8 cellular contexts compared by ENCODE assay signal in the genomic region with DNA sequence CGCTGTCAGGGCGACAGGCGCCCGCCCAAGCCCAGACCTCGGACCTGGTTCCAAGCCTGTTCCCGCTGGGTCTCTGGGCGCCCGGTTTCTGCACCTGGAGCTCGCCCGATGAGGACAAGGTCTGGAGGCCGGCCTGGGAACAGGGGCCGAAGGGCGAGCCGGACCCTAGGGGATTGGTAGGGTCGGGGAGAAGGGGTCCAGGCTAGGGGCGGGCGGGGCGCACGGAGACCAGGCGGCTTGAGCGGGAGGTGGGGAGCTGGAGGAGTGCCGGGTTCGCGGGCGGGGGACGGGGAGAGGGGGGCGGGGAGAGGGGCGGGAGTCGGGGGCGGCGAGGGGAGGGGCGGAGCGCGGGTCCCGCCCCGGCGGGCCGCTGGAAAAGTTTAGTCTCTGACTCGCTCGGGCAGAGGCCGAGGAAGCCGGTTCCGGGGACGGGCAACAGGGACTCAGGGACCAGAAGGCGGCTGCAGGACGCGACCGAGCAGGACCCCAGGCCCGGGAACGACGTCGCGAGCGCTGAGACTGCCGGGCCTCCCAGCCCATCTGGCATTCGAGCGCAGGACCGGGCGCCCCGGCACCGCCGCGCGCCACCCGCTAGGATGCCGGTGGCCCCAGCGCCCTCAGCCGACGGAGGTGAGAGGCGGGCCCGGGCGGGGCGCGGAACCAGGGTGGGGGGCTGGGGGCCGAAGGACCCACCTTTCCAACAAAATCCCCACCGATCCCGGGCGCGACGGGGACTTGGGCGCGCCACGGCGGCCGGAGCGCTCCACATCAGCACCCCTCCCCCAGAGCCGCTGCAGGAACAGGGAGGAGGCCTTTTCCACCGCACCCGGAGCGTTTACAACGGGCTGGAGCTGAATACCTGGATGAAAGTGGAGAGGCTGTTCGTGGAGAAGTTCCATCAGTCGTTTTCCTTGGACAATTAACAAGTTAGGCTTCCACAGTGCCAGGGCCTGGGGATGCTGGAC. TPM values are rescaled to one million over a fixed set of nuclear protein-coding genes. Genes with fewer than 3 reads are reported as not detected.
DNase-seq lines count a peak whose midpoint lies in the region; ATAC-seq lines count a peak whose summit lies in the region.

A gene (plus strand): TSS at position 403 of the 965 bp plus-strand sequence. CDS start 9,733 bp downstream, outside the sequence.

- H3K36me3 Mint-ChIP-seq in activated CD4-positive, alpha-beta memory T cell treated with anti-CD3 and anti-CD28 coated beads for 36 hours: no peaks in the 10 kb centered on the region
- no peaks in the 10 kb centered on the region for H3K36me3 Mint-ChIP-seq in activated CD4-positive, alpha-beta memory T cell treated with anti-CD3 and anti-CD28 coated beads, Interleukin-2, amount 10 ng/mL, durations not matched to agents 7 days and 5 days (ENCODE audit: low read depth)
- H3K36me3 Mint-ChIP-seq in activated T-helper 17 cell treated with anti-CD3 and anti-CD28 coated beads, Interleukin-2, amount 50 U/mL, for 72 hours (ENCODE audit: low read depth): no peaks in the 10 kb centered on the region

- no peak within 1 kb of the TSS for H3K23ac ChIP-seq in trophoblast cell (ENCODE audit: low read length)

- H3K79me2 ChIP-seq in trophoblast cell (ENCODE audit: control insufficient read depth, insufficient read depth, low read length, poor library complexity): peaks cover 11% of the 10 kb centered on the region

- H3K27me3 ChIP-seq in trophoblast cell (ENCODE audit: insufficient read depth, low read length): no peaks in the 10 kb centered on the region

- H3K4me1 ChIP-seq in trophoblast cell (ENCODE audit: control insufficient read depth in 1 of 2, insufficient read depth in 2 of 2, low read length in 2 of 2): peaks cover 18 to 24% of the 10 kb centered on the region in 2 experiments

- H2BK12ac ChIP-seq in trophoblast cell (ENCODE audit: low read length): peak within 1 kb of the TSS; percentile 32

- H3K4me3 Mint-ChIP-seq in activated CD4-positive, alpha-beta memory T cell treated with anti-CD3 and anti-CD28 coated beads for 36 hours: peak within 1 kb of the TSS; percentile 59
- H3K4me3 Mint-ChIP-seq in activated CD4-positive, alpha-beta memory T cell treated with anti-CD3 and anti-CD28 coated beads, Interleukin-2, amount 10 ng/mL, durations not matched to agents 7 days and 5 days: no peak within 1 kb of the TSS
- H3K4me3 Mint-ChIP-seq in activated T-helper 17 cell treated with anti-CD3 and anti-CD28 coated beads, Interleukin-2, amount 50 U/mL, for 72 hours: peak within 1 kb of the TSS; percentile 12

- peak within 1 kb of the TSS; percentile 63 for H3K27ac ChIP-seq in trophoblast cell (ENCODE audit: low read depth, low read length)

- peak within 1 kb of the TSS; percentile 87 for H3K4me2 ChIP-seq in trophoblast cell (ENCODE audit: low read length)

- H3K4me3 ChIP-seq in trophoblast cell (ENCODE audit: low read depth, low read length): peak within 1 kb of the TSS; percentile 78

- no peak within 1 kb of the TSS for H2AK5ac ChIP-seq in trophoblast cell (ENCODE audit: low read length)

- H3K18ac ChIP-seq in trophoblast cell (ENCODE audit: low read length): peak within 1 kb of the TSS; percentile 87

- no peaks in the 10 kb centered on the region for H3K9me3 Mint-ChIP-seq in activated CD4-positive, alpha-beta memory T cell treated with anti-CD3 and anti-CD28 coated beads for 36 hours
- no peaks in the 10 kb centered on the region for H3K9me3 Mint-ChIP-seq in activated CD4-positive, alpha-beta memory T cell treated with anti-CD3 and anti-CD28 coated beads, Interleukin-2, amount 10 ng/mL, durations not matched to agents 7 days and 5 days
- no peaks in the 10 kb centered on the region for H3K9me3 Mint-ChIP-seq in activated T-helper 17 cell treated with anti-CD3 and anti-CD28 coated beads, Interleukin-2, amount 50 U/mL, for 72 hours

- H2BK5ac ChIP-seq in trophoblast cell (ENCODE audit: low read depth, low read length, poor library complexity): peak within 1 kb of the TSS; percentile 61

- peak within 1 kb of the TSS; percentile 52 for H2BK120ac ChIP-seq in trophoblast cell (ENCODE audit: insufficient read depth, low read length, poor library complexity)

- peaks cover 29% of the 10 kb centered on the region for H3K4me1 Mint-ChIP-seq in activated CD4-positive, alpha-beta memory T cell treated with anti-CD3 and anti-CD28 coated beads for 36 hours (ENCODE audit: low read depth)
- H3K4me1 Mint-ChIP-seq in activated CD4-positive, alpha-beta memory T cell treated with anti-CD3 and anti-CD28 coated beads, Interleukin-2, amount 10 ng/mL, durations not matched to agents 7 days and 5 days: peaks cover 13% of the 10 kb centered on the region
- H3K4me1 Mint-ChIP-seq in activated T-helper 17 cell treated with anti-CD3 and anti-CD28 coated beads, Interleukin-2, amount 50 U/mL, for 72 hours: peaks cover 8% of the 10 kb centered on the region

- DNase-seq in activated CD4-positive, alpha-beta memory T cell treated with anti-CD3 and anti-CD28 coated beads for 36 hours: peak; percentile 49
- DNase-seq in activated CD4-positive, alpha-beta memory T cell treated with anti-CD3 and anti-CD28 coated beads, Interleukin-2, amount 10 ng/mL, durations not matched to agents 7 days and 5 days: no peak
- DNase-seq in cardiac septum (ENCODE audit: low spot score): peak; percentile 83
- DNase-seq in trophoblast cell: peak; percentile 16 to 37
- DNase-seq in DMS79 treated with DMSO at 0.1 percent for 48 hours (lab: John Stamatoyannopoulos, UW): no peak

- peaks cover 11% of the 10 kb centered on the region for H3K79me1 ChIP-seq in trophoblast cell (ENCODE audit: low read length)

- H4K8ac ChIP-seq in trophoblast cell (ENCODE audit: low read depth, low read length): peak within 1 kb of the TSS; percentile 50

- H3K9ac ChIP-seq in trophoblast cell (ENCODE audit: low read length): peak within 1 kb of the TSS; percentile 70

- H3K9me3 ChIP-seq in trophoblast cell (ENCODE audit: insufficient read depth, low read depth, low read length): peaks cover 1% of the 10 kb centered on the region

- peaks cover 46% of the 10 kb centered on the region for H3K27me3 Mint-ChIP-seq in activated CD4-positive, alpha-beta memory T cell treated with anti-CD3 and anti-CD28 coated beads for 36 hours
- peaks cover 45% of the 10 kb centered on the region for H3K27me3 Mint-ChIP-seq in activated CD4-positive, alpha-beta memory T cell treated with anti-CD3 and anti-CD28 coated beads, Interleukin-2, amount 10 ng/mL, durations not matched to agents 7 days and 5 days
- peaks cover 57% of the 10 kb centered on the region for H3K27me3 Mint-ChIP-seq in activated T-helper 17 cell treated with anti-CD3 and anti-CD28 coated beads, Interleukin-2, amount 50 U/mL, for 72 hours

- CTCF ChIA-PET in activated CD4-positive, alpha-beta memory T cell treated with anti-CD3 and anti-CD28 coated beads for 36 hours (lab: Charles Lee): no interaction called here
- CTCF ChIA-PET in activated CD4-positive, alpha-beta memory T cell treated with anti-CD3 and anti-CD28 coated beads, Interleukin-2, amount 10 ng/mL, durations not matched to agents 7 days and 5 days (lab: Charles Lee): interaction anchor here (1.1 kb wide), 1 partner anchor 10 kb away, joined by 3 read pairs; no protein-coding TSS in a partner anchor

- intact Hi-C loops in activated CD4-positive, alpha-beta memory T cell treated with anti-CD3 and anti-CD28 coated beads for 36 hours (cut with micrococcal nuclease): no loop called here
- intact Hi-C loops in cardiac septum (cut with DNase I): loop anchor here (5.0 kb wide), 2 partner anchors 39 to 244 kb away; no protein-coding TSS in a partner anchor

- peak within 1 kb of the TSS; percentile 67 for H3K14ac ChIP-seq in trophoblast cell (ENCODE audit: low read length)

- H3K4ac ChIP-seq in trophoblast cell (ENCODE audit: low read depth, low read length): peak within 1 kb of the TSS; percentile 76

- peaks cover 14 to 24% of the 10 kb centered on the region in 2 experiments for H3K36me3 ChIP-seq in trophoblast cell (ENCODE audit: control insufficient read depth in 1 of 2, insufficient read depth in 2 of 2, low read length in 2 of 2)

- ATAC-seq in activated T-helper 17 cell treated with anti-CD3 and anti-CD28 coated beads, Interleukin-2, amount 50 U/mL, for 72 hours (replicated peaks): no peak
- ATAC-seq in HG03108 (IDR thresholded peaks at IDR 0.05; ENCODE audit: unreplicated experiment) (no peak), GM18511 (IDR thresholded peaks at IDR 0.05; ENCODE audit: unreplicated experiment) (no peak)

- peak within 1 kb of the TSS; percentile 29 for H4K12ac ChIP-seq in trophoblast cell (ENCODE audit: low read depth, low read length)

- POLR2A ChIA-PET in activated CD4-positive, alpha-beta memory T cell treated with anti-CD3 and anti-CD28 coated beads for 36 hours (lab: Charles Lee): no interaction called here
- POLR2A ChIA-PET in activated CD4-positive, alpha-beta memory T cell treated with anti-CD3 and anti-CD28 coated beads, Interleukin-2, amount 10 ng/mL, durations not matched to agents 7 days and 5 days (lab: Charles Lee): no interaction called here

- peak within 1 kb of the TSS; percentile 88 for H4K91ac ChIP-seq in trophoblast cell (ENCODE audit: low read depth, low read length)

- H3K27ac Mint-ChIP-seq in activated CD4-positive, alpha-beta memory T cell treated with anti-CD3 and anti-CD28 coated beads for 36 hours: no peak within 1 kb of the TSS
- H3K27ac Mint-ChIP-seq in activated CD4-positive, alpha-beta memory T cell treated with anti-CD3 and anti-CD28 coated beads, Interleukin-2, amount 10 ng/mL, durations not matched to agents 7 days and 5 days: no peak within 1 kb of the TSS
- H3K27ac Mint-ChIP-seq in activated T-helper 17 cell treated with anti-CD3 and anti-CD28 coated beads, Interleukin-2, amount 50 U/mL, for 72 hours: no peak within 1 kb of the TSS

- peak within 1 kb of the TSS; percentile 38 for H2AFZ ChIP-seq in trophoblast cell (ENCODE audit: insufficient read depth, low read length, poor library complexity)

- no CpG with 5 or more reads among the region's 93 CpGs for WGBS in trophoblast cell (ENCODE audit: extremely low coverage, insufficient coverage, insufficient read length)

RNA-seq across cellular contexts. Expression of the gene that starts here (rescaled TPM):
- total RNA-seq in activated CD4-positive, alpha-beta memory T cell treated with anti-CD3 and anti-CD28 coated beads for 36 hours: 1 to 10 TPM in 1 of 2 experiments, under 1 TPM in 1; 0.70 to 1.4 TPM
- not detected for total RNA-seq in activated CD4-positive, alpha-beta memory T cell treated with anti-CD3 and anti-CD28 coated beads, Interleukin-2, amount 10 ng/mL, durations not matched to agents 7 days and 5 days
- total RNA-seq in activated T-helper 17 cell treated with anti-CD3 and anti-CD28 coated beads, Interleukin-2, amount 50 U/mL, for 72 hours: not detected
- total RNA-seq in cardiac septum: 9.9 TPM
- 62.7 and 63.6 TPM in 2 replicates for polyA plus RNA-seq in trophoblast cell (2013)

Comparison
In these comparisons a context has a peak if more than half of its experiments do, and no peak if none do; other contexts are left out.
1. DNase-seq: peak in activated CD4-positive, alpha-beta memory T cell treated with anti-CD3 and anti-CD28 coated beads for 36 hours (single experiment), cardiac septum (single experiment) and trophoblast cell (2 of 2); none in activated CD4-positive, alpha-beta memory T cell treated with anti-CD3 and anti-CD28 coated beads, Interleukin-2, amount 10 ng/mL, durations not matched to agents 7 days and 5 days (single experiment) and DMS79 treated with DMSO at 0.1 percent for 48 hours (single experiment).